In the genomic region with DNA sequence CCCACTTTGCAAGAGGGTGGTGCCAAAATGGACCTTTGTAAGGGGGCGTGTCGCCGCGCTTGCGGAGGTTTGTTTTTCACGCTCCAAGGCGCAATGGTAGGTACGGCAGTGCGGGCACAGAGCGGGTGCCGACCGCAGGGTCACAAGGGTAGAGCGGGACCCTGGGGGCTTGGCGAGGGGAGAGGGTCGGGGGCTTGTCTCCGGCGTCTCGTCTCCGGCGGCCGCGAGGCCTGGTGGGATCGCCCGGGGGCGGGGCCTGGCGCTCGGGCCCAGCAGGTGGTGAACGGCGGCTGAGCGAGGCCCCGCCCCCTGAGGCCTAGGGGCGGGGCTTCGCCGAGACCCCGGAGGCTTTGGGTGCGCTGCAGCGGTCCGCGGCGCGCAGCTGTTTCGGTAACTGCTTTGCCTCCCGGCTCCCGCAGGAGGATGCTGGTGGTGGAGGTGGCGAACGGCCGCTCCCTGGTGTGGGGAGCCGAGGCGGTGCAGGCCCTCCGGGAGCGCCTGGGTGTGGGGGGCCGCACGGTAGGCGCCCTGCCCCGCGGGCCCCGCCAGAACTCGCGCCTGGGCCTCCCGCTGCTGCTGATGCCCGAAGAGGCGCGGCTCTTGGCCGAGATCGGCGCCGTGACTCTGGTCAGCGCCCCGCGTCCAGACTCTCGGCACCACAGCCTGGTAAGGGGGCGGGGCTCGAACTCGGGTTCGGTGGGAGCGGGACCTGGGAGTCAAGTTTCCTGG, we compare ENCODE assay signal across 8 cellular contexts. TPM values are rescaled to one million over a fixed set of nuclear protein-coding genes. Genes with fewer than 3 reads are reported as not detected.
DNase-seq lines count a peak whose midpoint lies in the region; ATAC-seq and TF ChIP-seq lines count a peak whose summit lies in the region.

A gene (plus strand): TSS at position 367 of the 729 bp plus-strand sequence. CDS start 57 bp downstream, at position 424.

- no peaks in the 10 kb centered on the region for H3K27me3 Mint-ChIP-seq in activated CD4-positive, alpha-beta memory T cell treated with anti-CD3 and anti-CD28 coated beads for 36 hours
- H3K27me3 Mint-ChIP-seq in effector memory CD8-positive, alpha-beta T cell = no peaks in the 10 kb centered on the region

- CTCF ChIA-PET in BJ (lab: Yijun Ruan, JAX) = interaction anchor here (0.7 to 1.2 kb wide), 4 partner anchors 10 to 43 kb away, joined by 3 to 4 read pairs (median 3); no protein-coding TSS in a partner anchor
- CTCF ChIA-PET in activated CD4-positive, alpha-beta memory T cell treated with anti-CD3 and anti-CD28 coated beads for 36 hours (lab: Charles Lee) = interaction anchor here (1.0 to 1.8 kb wide), 3 partner anchors 21 to 75 kb away, joined by 3 to 5 read pairs (median 3); no protein-coding TSS in a partner anchor

- peaks cover 11% of the 10 kb centered on the region for H3K36me3 ChIP-seq in BJ (ENCODE audit: control insufficient read depth, insufficient read depth, low read length)

- peak; percentile 31 for DNase-seq in BJ (ENCODE audit: low read depth)
- peak; percentile 60 for DNase-seq in NCI-H460 (ENCODE audit: extremely low read depth, low read depth)
- DNase-seq in activated CD4-positive, alpha-beta memory T cell treated with anti-CD3 and anti-CD28 coated beads for 36 hours = peak; percentile 88
- DNase-seq in effector memory CD8-positive, alpha-beta T cell = peak in 1 of 3 experiments; percentile 84
- DNase-seq in mesenteric fat pad (ENCODE audit: low spot score) = peak; percentile 95
- peak; percentile 75 for DNase-seq in stimulated activated CD8-positive, alpha-beta memory T cell treated with anti-CD3 and anti-CD28 coated beads, Interleukin-15, amount 100 ng/mL, for 24 hours (ENCODE audit: low read depth)

- H3K36me3 Mint-ChIP-seq in activated CD4-positive, alpha-beta memory T cell treated with anti-CD3 and anti-CD28 coated beads for 36 hours = peaks cover 28% of the 10 kb centered on the region
- H3K36me3 Mint-ChIP-seq in effector memory CD8-positive, alpha-beta T cell (ENCODE audit: insufficient read depth) = peaks cover 53% of the 10 kb centered on the region

- no peaks in the 10 kb centered on the region for H3K27me3 ChIP-seq in BJ (ENCODE audit: control insufficient read depth, insufficient read depth, low read length)

- POLR2A ChIA-PET in BJ (lab: Charles Lee) = interaction anchor here (0.6 to 1.0 kb wide), 6 partner anchors 10 to 338 kb away, joined by 3 to 4 read pairs (median 3); no protein-coding TSS in a partner anchor
- POLR2A ChIA-PET in activated CD4-positive, alpha-beta memory T cell treated with anti-CD3 and anti-CD28 coated beads for 36 hours (lab: Charles Lee) = interaction anchor here (0.9 to 7.8 kb wide), 5 partner anchors 9 to 54 kb away, joined by 4 to 103 read pairs (median 8); a partner anchor contains a TSS

- peak within 1 kb of the TSS; percentile 99 for H3K27ac Mint-ChIP-seq in activated CD4-positive, alpha-beta memory T cell treated with anti-CD3 and anti-CD28 coated beads for 36 hours
- peak within 1 kb of the TSS; percentile 99 for H3K27ac Mint-ChIP-seq in effector memory CD8-positive, alpha-beta T cell

- intact Hi-C loops in activated CD4-positive, alpha-beta memory T cell treated with anti-CD3 and anti-CD28 coated beads for 36 hours (cut with micrococcal nuclease) = loop anchor here (1.0 to 5.0 kb wide), 7 partner anchors 9 to 1461 kb away; a partner anchor contains a TSS

- H3K4me1 Mint-ChIP-seq in activated CD4-positive, alpha-beta memory T cell treated with anti-CD3 and anti-CD28 coated beads for 36 hours (ENCODE audit: low read depth) = peaks cover 31% of the 10 kb centered on the region
- peaks cover 27 to 30% of the 10 kb centered on the region in 2 donors for H3K4me1 Mint-ChIP-seq in effector memory CD8-positive, alpha-beta T cell (ENCODE audit: low read depth in 2 of 2)

- no peak for TF ChIP-seq CTCF in BJ (IDR thresholded peaks at IDR 0.05; ENCODE audit: insufficient read depth, low read depth, low read length)

- peak within 1 kb of the TSS; percentile 68 for H3K4me3 ChIP-seq in BJ (ENCODE audit: low read depth, low read length)

- H3K4me3 Mint-ChIP-seq in activated CD4-positive, alpha-beta memory T cell treated with anti-CD3 and anti-CD28 coated beads for 36 hours = peak within 1 kb of the TSS; percentile 85
- H3K4me3 Mint-ChIP-seq in effector memory CD8-positive, alpha-beta T cell = peak within 1 kb of the TSS; percentile 97

- H3K9me3 Mint-ChIP-seq in activated CD4-positive, alpha-beta memory T cell treated with anti-CD3 and anti-CD28 coated beads for 36 hours = no peaks in the 10 kb centered on the region
- H3K9me3 Mint-ChIP-seq in effector memory CD8-positive, alpha-beta T cell = no peaks in the 10 kb centered on the region

- ATAC-seq in GM19035 (IDR thresholded peaks at IDR 0.05; ENCODE audit: unreplicated experiment) (peak; percentile 31), HG03280 (IDR thresholded peaks at IDR 0.05; ENCODE audit: unreplicated experiment) (peak; percentile 26)
- peak; percentile 33 for ATAC-seq in effector memory CD8-positive, alpha-beta T cell (replicated peaks)

RNA-seq across cellular contexts. Expression of the gene that starts here (rescaled TPM):
- 36.2 and 53.9 TPM in 2 replicates for polyA plus RNA-seq in BJ (2011; rRNA removed)
- 17.9 and 27.1 TPM in 2 replicates for polyA minus RNA-seq in BJ (2011; rRNA and poly(A)+ RNA removed)
- total RNA-seq in NCI-H460 (2014; rRNA removed; shearing (Covaris generic)) = 27.3 and 38.4 TPM in 2 replicates
- 92.9 and 99.4 TPM in 2 replicates for polyA plus RNA-seq in NCI-H460 (2014; cell fraction: nucleus; rRNA removed)
- 10 to 100 TPM; 15.5 to 16.3 TPM for total RNA-seq in activated CD4-positive, alpha-beta memory T cell treated with anti-CD3 and anti-CD28 coated beads for 36 hours
- 24.6 TPM for total RNA-seq in mesenteric fat pad
